Comparison of ENCODE assay signal across 38 cellular contexts in genomic region chr16:23833504-23833903, GRCh38. TPM values are rescaled to one million over a fixed set of nuclear protein-coding genes. Genes with fewer than 3 reads are reported as not detected.
"Had no signal": no experiment of that assay in that cellular context is flagged by ENCODE, and none has a peak within 500 bp of the region (broad histone marks: within the 10 kb centered on the region; RNA-seq: fewer than 3 reads in every experiment).

No MANE protein-coding gene starts in this region.

- H3K36me3 ChIP-seq: MG63 had no signal

- DNase-seq: MG63, MM.1S, MV-4-11, NCI-H1048, NCI-H1092, NCI-H1092 treated with DMSO at 0.1 percent for 48 hours, NCI-H1105, NCI-H1105 treated with DMSO at 0.1 percent for 48 hours, NCI-H1417, NCI-H1417 treated with DMSO at 0.1 percent for 48 hours, NCI-H1436, NCI-H1436 treated with DMSO at 0.1 percent for 48 hours, NCI-H146, NCI-H1694, NCI-H1694 treated with DMSO at 0.1 percent for 48 hours, NCI-H187, NCI-H187 treated with DMSO at 0.1 percent for 48 hours, NCI-H1930, NCI-H2029, NCI-H2029 treated with DMSO at 0.1 percent for 48 hours, NCI-H2081, NCI-H2081 treated with DMSO at 0.1 percent for 48 hours, NCI-H2107, NCI-H2171, NCI-H2171 treated with DMSO at 0.1 percent for 48 hours, NCI-H2227 treated with DMSO at 0.1 percent for 48 hours, NCI-H226, NCI-H345, NCI-H446, NCI-H446 treated with DMSO at 0.1 percent for 48 hours, NCI-H510A, NCI-H510A treated with DMSO at 0.1 percent for 48 hours, NCI-H524, NCI-H524 treated with DMSO at 0.1 percent for 48 hours, NCI-H526 had no signal

- H3K4me3 ChIP-seq: MG63 had no signal

RNA-seq across cellular contexts. Expression of gene PRKCB, which starts 2.3 kb away (rescaled TPM):
- total RNA-seq: LHCN-M2, M059J, MCF 10A had no signal
